ENCODE assay signal across 16 cellular contexts in the genomic region with DNA sequence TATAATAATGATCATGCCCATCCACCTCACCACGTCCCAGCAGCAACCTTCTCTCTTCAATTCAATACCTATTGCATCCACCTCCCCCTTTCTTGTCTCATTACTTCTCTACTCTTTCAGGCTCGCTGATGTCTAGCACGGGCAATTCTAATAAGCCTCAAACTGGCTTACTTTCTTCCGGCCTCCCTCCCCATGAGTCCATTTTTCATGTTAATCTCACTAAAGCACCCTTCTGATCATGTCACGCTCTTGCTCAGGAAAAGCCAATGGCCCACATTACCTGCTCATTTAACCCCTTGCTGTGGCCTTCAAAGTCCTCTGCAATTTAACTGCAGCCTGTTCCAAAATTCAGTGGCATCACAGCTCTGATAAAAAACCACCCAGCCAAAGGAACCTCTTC.
DNase-seq lines count a peak whose midpoint lies in the region; ATAC-seq and TF ChIP-seq lines count a peak whose summit lies in the region.
"Had no signal": no experiment of that assay in that cellular context is flagged by ENCODE, and none has a peak within 500 bp of the region (broad histone marks: within the 10 kb centered on the region; RNA-seq: fewer than 3 reads in every experiment).

No MANE protein-coding gene starts in this region.

- H4K8ac ChIP-seq in mesendoderm (ENCODE audit: low read depth, low read length) = no peak overlapping the region

- no peak overlapping the region for H2BK120ac ChIP-seq in mesendoderm (ENCODE audit: low read depth, low read length)

- no peak overlapping the region for H2AK5ac ChIP-seq in mesendoderm (ENCODE audit: low read length)

- H3K27me3 ChIP-seq in GM23338 (ENCODE audit: insufficient read depth) = no peaks in the 10 kb centered on the region
- H3K27me3 ChIP-seq in mesendoderm (ENCODE audit: insufficient read depth, low read length, poor library complexity) = no peaks in the 10 kb centered on the region
- no peaks in the 10 kb centered on the region for H3K27me3 ChIP-seq in vagina
- H3K27me3 ChIP-seq in CD8-positive, alpha-beta memory T cell (ENCODE audit: insufficient read depth, low read length, poor library complexity, severe bottlenecking) = no peaks in the 10 kb centered on the region

- POLR2A ChIA-PET in WTC11 (lab: Charles Lee) = no interaction called here
- POLR2A ChIA-PET in CD8-positive, alpha-beta memory T cell (lab: Charles Lee) = interaction anchor here (0.6 kb wide), 1 partner anchor 372 kb away, joined by 3 read pairs; no protein-coding TSS in a partner anchor

- no CpG with 5 or more reads among the region's 5 CpGs for WGBS in mesendoderm (ENCODE audit: extremely low coverage, insufficient coverage, low lambda C conversion rate)

- H3K27me3 Mint-ChIP-seq in GM23338 (ENCODE audit: insufficient read depth, low read depth, poor library complexity) (peaks cover 2% of the 10 kb centered on the region), WTC11 (ENCODE audit: low read depth) (no peaks in the 10 kb centered on the region)
- no peaks in the 10 kb centered on the region for H3K27me3 Mint-ChIP-seq in CD8-positive, alpha-beta memory T cell
- H3K27me3 Mint-ChIP-seq: CD4-positive, CD25-positive, alpha-beta regulatory T cell had no signal

- no peak overlapping the region for H4K5ac ChIP-seq in mesendoderm (ENCODE audit: low read length)

- DNase-seq in GM23338 (ENCODE audit: low spot score) = no peak
- no peak for DNase-seq in WTC11 (ENCODE audit: low spot score)
- DNase-seq in iPS DF 4.7 (ENCODE audit: extremely low read depth, low spot score) = peak; percentile 51
- DNase-seq in mesendoderm = no peak
- no peak for DNase-seq in vagina (ENCODE audit: extremely low spot score in 2 of 2)
- DNase-seq in CD8-positive, alpha-beta memory T cell = no peak
- no peak for DNase-seq in occipital lobe (lab: John Stamatoyannopoulos, UW)
- DNase-seq: ACHN; Calu3; CD4-positive, CD25-positive, alpha-beta regulatory T cell; DMS 273 treated with DMSO at 0.1 percent for 48 hours; GM23248; HFFc6 had no signal

- H3K79me2 ChIP-seq in GM23338 (replicated peaks; ENCODE audit: insufficient read depth) (peaks cover 36% of the 10 kb centered on the region), mesendoderm (ENCODE audit: control insufficient read depth, insufficient read depth, low read length) (no peaks in the 10 kb centered on the region)

- CTCF ChIA-PET in WTC11 (lab: Charles Lee) = no interaction called here
- CTCF ChIA-PET in CD8-positive, alpha-beta memory T cell (lab: Charles Lee) = no interaction called here

- H3K4me3 Mint-ChIP-seq in GM23338 = peak overlapping the region; percentile 2; the same call in 1 of the 3 replicates
- peak overlapping the region; percentile 1; the same call in 1 of the 2 replicates for H3K4me3 Mint-ChIP-seq in WTC11
- H3K4me3 Mint-ChIP-seq in CD8-positive, alpha-beta memory T cell = no peak overlapping the region
- H3K4me3 Mint-ChIP-seq: CD4-positive, CD25-positive, alpha-beta regulatory T cell; HFFc6 had no signal

- H3K9me3 Mint-ChIP-seq in GM23338 = no peaks in the 10 kb centered on the region
- peaks cover 7% of the 10 kb centered on the region for H3K9me3 Mint-ChIP-seq in WTC11
- no peaks in the 10 kb centered on the region for H3K9me3 Mint-ChIP-seq in CD8-positive, alpha-beta memory T cell
- H3K9me3 Mint-ChIP-seq: HFFc6 had no signal

- peaks cover 4% of the 10 kb centered on the region; the same call in 1 of the 3 replicates for H3K36me3 Mint-ChIP-seq in GM23338 (ENCODE audit: low read depth)
- no peaks in the 10 kb centered on the region; the same call in 1 of the 2 replicates for H3K36me3 Mint-ChIP-seq in WTC11
- H3K36me3 Mint-ChIP-seq in CD8-positive, alpha-beta memory T cell = peaks cover 8 to 37% (median 14%) of the 10 kb centered on the region in 3 donors

- no peaks in the 10 kb centered on the region; the same call in 1 of the 2 replicates for H3F3A ChIP-seq in GM23338 (replicated peaks; ENCODE audit: low read depth)

- H3K23ac ChIP-seq in mesendoderm (ENCODE audit: low read length) = no peak overlapping the region

- intact Hi-C loops in vagina (cut with DNase I) = no loop called here

- peak overlapping the region; percentile 62 for H3K56ac ChIP-seq in mesendoderm (ENCODE audit: low read length)

- H2BK5ac ChIP-seq in mesendoderm (ENCODE audit: low read length) = no peak overlapping the region

- no peaks in the 10 kb centered on the region for H3K9me3 ChIP-seq in vagina
- H3K9me3 ChIP-seq in CD8-positive, alpha-beta memory T cell (ENCODE audit: low read length) = no peaks in the 10 kb centered on the region
- H3K9me3 ChIP-seq: HAP-1 had no signal

- peaks cover 6% of the 10 kb centered on the region; the same call in 1 of the 2 replicates for H3K9me2 ChIP-seq in GM23338 (ENCODE audit: insufficient read depth)

- H3K36me3 ChIP-seq in GM23338 (ENCODE audit: insufficient read depth) (no peaks in the 10 kb centered on the region), mesendoderm (ENCODE audit: control insufficient read depth, insufficient read depth, low read length) (no peaks in the 10 kb centered on the region), vagina (no peaks in the 10 kb centered on the region)
- no peaks in the 10 kb centered on the region for H3K36me3 ChIP-seq in CD8-positive, alpha-beta memory T cell (ENCODE audit: insufficient read depth, low read length)
- H3K36me3 ChIP-seq: HAP-1 had no signal

- H3K4me3 ChIP-seq in GM23338 (no peak overlapping the region), mesendoderm (ENCODE audit: low read length) (no peak overlapping the region), vagina (no peak overlapping the region)
- H3K4me3 ChIP-seq in CD8-positive, alpha-beta memory T cell (ENCODE audit: low read length) = no peak overlapping the region
- H3K4me3 ChIP-seq: BLaER1 treated with 17β-estradiol and CSF1 and Interleukin-3, amounts not matched to agents 10 nM and 100 nM; GM23248; HAP-1 had no signal

- H3K18ac ChIP-seq in mesendoderm (ENCODE audit: low read length) = no peak overlapping the region

- TF ChIP-seq CTCF in GM23338 (conservative IDR thresholded peaks at IDR 0.05; ENCODE audit: low read depth in 2 of 2) (no peak), WTC11 (IDR thresholded peaks at IDR 0.05) (no peak), vagina (IDR thresholded peaks at IDR 0.05) (no peak)

- H3K79me1 ChIP-seq in mesendoderm (ENCODE audit: low read length) = no peaks in the 10 kb centered on the region

- H3K4me1 ChIP-seq in GM23338 (ENCODE audit: insufficient read depth) (peaks cover 29% of the 10 kb centered on the region), mesendoderm (ENCODE audit: control insufficient read depth, low read depth, low read length) (peaks cover 8% of the 10 kb centered on the region), vagina (no peaks in the 10 kb centered on the region)
- H3K4me1 ChIP-seq in CD8-positive, alpha-beta memory T cell (ENCODE audit: insufficient read depth, low read length) = peaks cover 7% of the 10 kb centered on the region
- H3K4me1 ChIP-seq: HAP-1 had no signal

- H2BK15ac ChIP-seq in mesendoderm (replicated peaks; ENCODE audit: low read depth) = no peak overlapping the region

- TF ChIP-seq POLR2A in vagina (IDR thresholded peaks at IDR 0.05) = no peak

- no peak overlapping the region for H3K9ac ChIP-seq in mesendoderm (ENCODE audit: low read length)
- H3K9ac ChIP-seq: BLaER1 treated with 17β-estradiol and CSF1 and Interleukin-3, amounts not matched to agents 10 nM and 100 nM; GM23248 had no signal

- H3K4me1 Mint-ChIP-seq in GM23338 = peaks cover 31% of the 10 kb centered on the region
- H3K4me1 Mint-ChIP-seq in WTC11 = peaks cover 56% of the 10 kb centered on the region
- H3K4me1 Mint-ChIP-seq in CD8-positive, alpha-beta memory T cell = peaks cover 56 to 81% (median 80%) of the 10 kb centered on the region in 3 donors

- ATAC-seq in GM23338 (peak; percentile 64), WTC11 (peak; percentile 85)
- ATAC-seq: HepG2 had no signal

- H3K27ac Mint-ChIP-seq in GM23338 (peak overlapping the region; percentile 33; the same call in 1 of the 2 replicates), WTC11 (peak overlapping the region; percentile 66)
- H3K27ac Mint-ChIP-seq in CD8-positive, alpha-beta memory T cell = peak overlapping the region in 3 of 8 donors; percentile 13 to 59 (median 48)
- H3K27ac Mint-ChIP-seq: CD4-positive, CD25-positive, alpha-beta regulatory T cell; HFFc6 had no signal

- no peak overlapping the region for H3K4ac ChIP-seq in mesendoderm (ENCODE audit: low read depth, low read length)

- no peaks in the 10 kb centered on the region for H4K20me1 ChIP-seq in GM23338 (replicated peaks; ENCODE audit: insufficient read depth)

- H3K4me2 ChIP-seq in GM23338 (no peak overlapping the region; the same call in 1 of the 2 replicates), mesendoderm (ENCODE audit: low read length) (no peak overlapping the region)
- H3K4me2 ChIP-seq: BLaER1 treated with 17β-estradiol and CSF1 and Interleukin-3, amounts not matched to agents 10 nM and 100 nM had no signal

- no peak overlapping the region for H2AFZ ChIP-seq in GM23338
- H2AFZ ChIP-seq: GM23248 had no signal

- no peak overlapping the region for H3K27ac ChIP-seq in GM23338 (ENCODE audit: low read depth)
- no peak overlapping the region for H3K27ac ChIP-seq in mesendoderm (ENCODE audit: low read depth, low read length)
- no peak overlapping the region for H3K27ac ChIP-seq in vagina
- H3K27ac ChIP-seq in CD8-positive, alpha-beta memory T cell (ENCODE audit: low read depth, low read length) = no peak overlapping the region
- H3K27ac ChIP-seq: BLaER1 treated with 17β-estradiol and CSF1 and Interleukin-3, amounts not matched to agents 10 nM and 100 nM; GM23248 had no signal

TF ChIP-seq in GM23338, 12 proteins besides CTCF, POLR2A, EP300 and RAD21 (continues in another document):
- TF ChIP-seq ZNF331 (CRISPR knock-in tag; IDR thresholded peaks at IDR 0.05; ENCODE audit: low read depth) = no peak

TF ChIP-seq in WTC11, 78 proteins besides CTCF, POLR2A, EP300 and RAD21 (continues in another document):
- TF ChIP-seq CREM (CRISPR knock-in tag; IDR thresholded peaks at IDR 0.05) = no peak
- TF ChIP-seq, protein P1, sequence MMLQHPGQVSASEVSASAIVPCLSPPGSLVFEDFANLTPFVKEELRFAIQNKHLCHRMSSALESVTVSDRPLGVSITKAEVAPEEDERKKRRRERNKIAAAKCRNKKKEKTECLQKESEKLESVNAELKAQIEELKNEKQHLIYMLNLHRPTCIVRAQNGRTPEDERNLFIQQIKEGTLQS (CRISPR knock-in tag; conservative IDR thresholded peaks at IDR 0.05) = no peak

Comparison
In these comparisons a context has a peak if more than half of its experiments do, and no peak if none do; other contexts are left out.
1. H3K4me3 Mint-ChIP-seq: peak in GM23338 (single experiment) and WTC11 (single experiment); none in CD8-positive, alpha-beta memory T cell (0 of 7).